In the genomic region with DNA sequence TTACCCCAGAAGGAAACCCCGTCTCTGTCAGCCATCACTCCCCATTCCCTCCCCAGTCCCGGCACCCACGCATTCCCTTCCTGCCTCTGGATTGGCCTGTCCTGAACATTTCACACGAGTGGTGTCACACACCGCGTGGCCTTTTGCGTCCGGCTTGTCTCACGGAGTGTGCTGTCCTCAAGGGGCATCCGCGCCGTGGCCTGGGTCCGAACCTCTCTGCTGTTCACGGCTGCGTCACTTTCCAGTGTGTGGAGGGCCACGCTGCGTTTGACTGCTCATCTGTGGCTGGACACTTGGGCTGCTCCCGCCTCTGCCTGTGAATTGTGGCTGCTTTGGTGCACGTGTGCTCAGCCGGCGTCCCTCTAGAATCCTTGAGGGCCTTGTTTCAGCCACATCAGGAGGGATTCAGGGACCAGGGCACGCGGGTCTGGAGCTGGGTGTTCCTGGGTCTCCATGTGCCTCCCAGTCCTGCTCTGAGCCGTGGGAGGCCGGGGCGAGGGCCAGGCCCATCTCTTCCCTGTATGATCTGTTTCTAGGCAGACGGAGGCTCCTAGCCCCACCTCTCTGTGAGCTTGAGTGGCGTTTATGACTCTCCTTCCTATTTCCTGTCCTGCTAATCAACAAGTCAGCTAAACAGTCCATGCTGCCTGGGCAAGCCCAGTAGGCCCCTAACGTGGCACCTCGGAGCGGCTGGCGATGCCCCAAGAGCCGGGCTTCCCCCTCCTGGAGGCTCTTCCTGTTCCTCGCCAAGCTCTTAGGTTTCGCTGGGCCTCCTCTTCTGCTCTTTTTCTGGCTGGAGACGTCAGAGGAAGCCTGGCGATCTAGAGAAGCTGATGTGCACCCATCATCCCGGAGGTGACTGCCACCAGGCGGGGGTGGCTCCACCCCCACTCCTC, we compare ENCODE assay signal across 8 cellular contexts. TPM values are rescaled to one million over a fixed set of nuclear protein-coding genes. Genes with fewer than 3 reads are reported as not detected.
DNase-seq lines count a peak whose midpoint lies in the region; ATAC-seq and TF ChIP-seq lines count a peak whose summit lies in the region.

No MANE protein-coding gene starts in this region.

- peaks cover 24% of the 10 kb centered on the region for H3K36me3 ChIP-seq in endodermal cell (ENCODE audit: control insufficient read depth, insufficient read depth, low read length)
- H3K36me3 ChIP-seq in muscle layer of duodenum (ENCODE audit: control insufficient read depth in 1 of 2, insufficient read depth in 2 of 2, low read length in 2 of 2): no peaks in the 10 kb centered on the region
- no peaks in the 10 kb centered on the region for H3K36me3 ChIP-seq in thyroid gland

- H3K4me1 ChIP-seq in endodermal cell (ENCODE audit: control insufficient read depth, insufficient read depth, low read length): no peaks in the 10 kb centered on the region
- H3K4me1 ChIP-seq in muscle layer of duodenum (ENCODE audit: control insufficient read depth in 1 of 2, insufficient read depth in 2 of 2, low read length in 2 of 2): peaks cover 17 to 67% of the 10 kb centered on the region in 2 donors
- peaks cover 32 to 70% of the 10 kb centered on the region in 2 donors for H3K4me1 ChIP-seq in thyroid gland

- intact Hi-C loops in thyroid gland (cut with DNase I): no loop called here

- no peaks in the 10 kb centered on the region for H3K9me3 Mint-ChIP-seq in WTC11
- H3K9me3 Mint-ChIP-seq in endodermal cell: no peaks in the 10 kb centered on the region

- no peak overlapping the region for H3K4me3 ChIP-seq in HL-60 (replicated peaks; ENCODE audit: insufficient read depth, low read length)
- H3K4me3 ChIP-seq in endodermal cell (ENCODE audit: low read length): no peak overlapping the region
- peak overlapping the region in 1 of 2 donors; percentile 23 for H3K4me3 ChIP-seq in muscle layer of duodenum (ENCODE audit: low read depth in 1 of 2, low read length in 2 of 2)
- H3K4me3 ChIP-seq in thyroid gland (replicated peaks in 1 of 3): no peak overlapping the region

- peaks cover 44% of the 10 kb centered on the region for H3K4me1 Mint-ChIP-seq in WTC11
- H3K4me1 Mint-ChIP-seq in endodermal cell: peaks cover 10% of the 10 kb centered on the region

- H3K27me3 ChIP-seq in HL-60 (ENCODE audit: insufficient read depth, poor library complexity, severe bottlenecking) (no peaks in the 10 kb centered on the region), endodermal cell (ENCODE audit: control insufficient read depth, insufficient read depth, low read length, poor library complexity, severe bottlenecking) (no peaks in the 10 kb centered on the region), muscle layer of duodenum (ENCODE audit: low read depth, low read length) (no peaks in the 10 kb centered on the region), thyroid gland (no peaks in the 10 kb centered on the region)

- no peaks in the 10 kb centered on the region for H3K27me3 Mint-ChIP-seq in WTC11 (ENCODE audit: low read depth)
- H3K27me3 Mint-ChIP-seq in endodermal cell (ENCODE audit: insufficient read depth): no peaks in the 10 kb centered on the region

- H3K36me3 Mint-ChIP-seq in WTC11 (peaks cover 14% of the 10 kb centered on the region), endodermal cell (ENCODE audit: low read depth) (peaks cover 26% of the 10 kb centered on the region)

- H3K4me3 Mint-ChIP-seq in WTC11: no peak overlapping the region
- no peak overlapping the region for H3K4me3 Mint-ChIP-seq in endodermal cell

- no peak for TF ChIP-seq POLR2A in thyroid gland (IDR thresholded peaks at IDR 0.05)

- H3K9me3 ChIP-seq in endodermal cell (ENCODE audit: control insufficient read depth, low read length): no peaks in the 10 kb centered on the region
- no peaks in the 10 kb centered on the region for H3K9me3 ChIP-seq in muscle layer of duodenum (ENCODE audit: control insufficient read depth in 1 of 2, low read length in 2 of 2)
- no peaks in the 10 kb centered on the region for H3K9me3 ChIP-seq in thyroid gland

- H3K9ac ChIP-seq in endodermal cell (ENCODE audit: extremely low read depth, low read length, poor library complexity, severe bottlenecking): no peak overlapping the region

- TF ChIP-seq CTCF in HL-60 (IDR thresholded peaks at IDR 0.05; ENCODE audit: insufficient read depth, low read length): no peak
- TF ChIP-seq CTCF in WTC11 (IDR thresholded peaks at IDR 0.05): no peak
- TF ChIP-seq CTCF in endodermal cell (conservative IDR thresholded peaks at IDR 0.05): no peak
- no peak for TF ChIP-seq CTCF in thyroid gland (IDR thresholded peaks at IDR 0.05)

- 94 to 95% methylated on average over 35 to 39 of the region's 39 CpGs for WGBS in endodermal cell (ENCODE audit: insufficient coverage in 1 of 2, insufficient read length in 1 of 2), 2 experiments
- WGBS in thyroid gland, 2 donors: 75 to 81% methylated on average over 19 to 29 of the region's 39 CpGs

- CTCF ChIA-PET in WTC11 (lab: Charles Lee): interaction anchor here (0.8 to 2.6 kb wide), 7 partner anchors 9 to 149 kb away, joined by 3 to 13 read pairs (median 4); a partner anchor contains a TSS

- ATAC-seq in WTC11 (no peak), HG03280 (IDR thresholded peaks at IDR 0.05; ENCODE audit: unreplicated experiment) (no peak)

- peak overlapping the region; percentile 73 for H3K27ac Mint-ChIP-seq in WTC11
- H3K27ac Mint-ChIP-seq in endodermal cell: peak overlapping the region; percentile 85

- POLR2A ChIA-PET in WTC11 (lab: Charles Lee): no interaction called here

- H3K27ac ChIP-seq in HL-60 (replicated peaks): peak overlapping the region; percentile 48
- H3K27ac ChIP-seq in endodermal cell (ENCODE audit: low read depth, low read length): no peak overlapping the region
- H3K27ac ChIP-seq in muscle layer of duodenum (ENCODE audit: low read length): peak overlapping the region; percentile 77
- peak overlapping the region; percentile 81 to 84 (median 81) for H3K27ac ChIP-seq in thyroid gland

- DNase-seq in AG20443 (ENCODE audit: low spot score) (peak; percentile 57), HL-60 (ENCODE audit: low read depth in 1 of 2, low spot score in 1 of 2) (peak; percentile 75 to 83), WTC11 (ENCODE audit: low spot score) (no peak), endodermal cell (no peak), thyroid gland (peak; percentile 34 to 40), NCI-H526 (lab: John Stamatoyannopoulos, UW) (no peak)

TF ChIP-seq in WTC11, 78 proteins besides CTCF, POLR2A, EP300 and RAD21 (continues in another document):
- TF ChIP-seq, protein P1, sequence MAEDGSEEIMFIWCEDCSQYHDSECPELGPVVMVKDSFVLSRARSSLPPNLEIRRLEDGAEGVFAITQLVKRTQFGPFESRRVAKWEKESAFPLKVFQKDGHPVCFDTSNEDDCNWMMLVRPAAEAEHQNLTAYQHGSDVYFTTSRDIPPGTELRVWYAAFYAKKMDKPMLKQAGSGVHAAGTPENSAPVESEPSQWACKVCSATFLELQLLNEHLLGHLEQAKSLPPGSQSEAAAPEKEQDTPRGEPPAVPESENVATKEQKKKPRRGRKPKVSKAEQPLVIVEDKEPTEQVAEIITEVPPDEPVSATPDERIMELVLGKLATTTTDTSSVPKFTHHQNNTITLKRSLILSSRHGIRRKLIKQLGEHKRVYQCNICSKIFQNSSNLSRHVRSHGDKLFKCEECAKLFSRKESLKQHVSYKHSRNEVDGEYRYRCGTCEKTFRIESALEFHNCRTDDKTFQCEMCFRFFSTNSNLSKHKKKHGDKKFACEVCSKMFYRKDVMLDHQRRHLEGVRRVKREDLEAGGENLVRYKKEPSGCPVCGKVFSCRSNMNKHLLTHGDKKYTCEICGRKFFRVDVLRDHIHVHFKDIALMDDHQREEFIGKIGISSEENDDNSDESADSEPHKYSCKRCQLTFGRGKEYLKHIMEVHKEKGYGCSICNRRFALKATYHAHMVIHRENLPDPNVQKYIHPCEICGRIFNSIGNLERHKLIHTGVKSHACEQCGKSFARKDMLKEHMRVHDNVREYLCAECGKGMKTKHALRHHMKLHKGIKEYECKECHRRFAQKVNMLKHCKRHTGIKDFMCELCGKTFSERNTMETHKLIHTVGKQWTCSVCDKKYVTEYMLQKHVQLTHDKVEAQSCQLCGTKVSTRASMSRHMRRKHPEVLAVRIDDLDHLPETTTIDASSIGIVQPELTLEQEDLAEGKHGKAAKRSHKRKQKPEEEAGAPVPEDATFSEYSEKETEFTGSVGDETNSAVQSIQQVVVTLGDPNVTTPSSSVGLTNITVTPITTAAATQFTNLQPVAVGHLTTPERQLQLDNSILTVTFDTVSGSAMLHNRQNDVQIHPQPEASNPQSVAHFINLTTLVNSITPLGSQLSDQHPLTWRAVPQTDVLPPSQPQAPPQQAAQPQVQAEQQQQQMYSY (CRISPR knock-in tag; IDR thresholded peaks at IDR 0.05): no peak
- TF ChIP-seq, protein P2, sequence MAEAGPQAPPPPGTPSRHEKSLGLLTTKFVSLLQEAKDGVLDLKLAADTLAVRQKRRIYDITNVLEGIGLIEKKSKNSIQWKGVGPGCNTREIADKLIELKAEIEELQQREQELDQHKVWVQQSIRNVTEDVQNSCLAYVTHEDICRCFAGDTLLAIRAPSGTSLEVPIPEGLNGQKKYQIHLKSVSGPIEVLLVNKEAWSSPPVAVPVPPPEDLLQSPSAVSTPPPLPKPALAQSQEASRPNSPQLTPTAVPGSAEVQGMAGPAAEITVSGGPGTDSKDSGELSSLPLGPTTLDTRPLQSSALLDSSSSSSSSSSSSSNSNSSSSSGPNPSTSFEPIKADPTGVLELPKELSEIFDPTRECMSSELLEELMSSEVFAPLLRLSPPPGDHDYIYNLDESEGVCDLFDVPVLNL (CRISPR knock-in tag; IDR thresholded peaks at IDR 0.05; ENCODE audit: borderline replicate concordance, low read depth): no peak

RNA-seq across cellular contexts. Expression of a gene that starts 8.1 kb away (rescaled TPM):
- total RNA-seq in WTC11 (2021) (106 to 112 TPM (median 106 TPM) in 3 replicates), endodermal cell (10 to 100 TPM; 78.8 to 81.4 TPM), thyroid gland (10 to 100 TPM; 60.2 to 83.4 (median 71.1) TPM)
- polyA plus RNA-seq in endodermal cell (2013, experiment 1 of 2): 44.7 TPM
- polyA plus RNA-seq in endodermal cell (2013, experiment 2 of 2): 46.8 TPM

RNA-seq across cellular contexts. Expression of a gene that starts 24.2 kb away (rescaled TPM):
- total RNA-seq in WTC11 (2021) (21.9 to 23.6 TPM (median 23.4 TPM) in 3 replicates), endodermal cell (10 to 100 TPM; 21.5 to 28.5 TPM), thyroid gland (1 to 10 TPM in 3 of 4 donors, under 1 TPM in 1; 0.73 to 3.2 (median 1.5) TPM)
- 26.4 TPM for polyA plus RNA-seq in endodermal cell (2013, experiment 1 of 2)
- polyA plus RNA-seq in endodermal cell (2013, experiment 2 of 2): 19.3 TPM

RNA-seq across cellular contexts. Expression of a gene that starts 27.9 kb away (rescaled TPM):
- total RNA-seq in WTC11 (2021) (262 to 277 TPM (median 270 TPM) in 3 replicates), endodermal cell (100 to 1,000 TPM; 144 to 159 TPM), thyroid gland (100 to 1,000 TPM in 1 of 4 donors, 10 to 100 TPM in 3; 39.2 to 182 (median 83.0) TPM)
- polyA plus RNA-seq in endodermal cell (2013, experiment 1 of 2): 108 TPM
- 96.0 TPM for polyA plus RNA-seq in endodermal cell (2013, experiment 2 of 2)

RNA-seq across cellular contexts. Expression of a gene that starts 34.7 kb away (rescaled TPM):
- total RNA-seq in WTC11 (2021) (189 to 190 TPM (median 189 TPM) in 3 replicates), endodermal cell (100 to 1,000 TPM; 183 to 185 TPM), thyroid gland (10 to 100 TPM; 16.2 to 89.2 (median 17.9) TPM)
- polyA plus RNA-seq in endodermal cell (2013, experiment 1 of 2): 126 TPM
- polyA plus RNA-seq in endodermal cell (2013, experiment 2 of 2): 115 TPM

RNA-seq across cellular contexts. Expression of a gene that starts 39.6 kb away (rescaled TPM):
- 40.7 to 57.3 TPM (median 48.0 TPM) in 3 replicates for total RNA-seq in WTC11 (2021)
- 10 to 100 TPM; 43.3 to 50.4 TPM for total RNA-seq in endodermal cell
- polyA plus RNA-seq in endodermal cell (2013, experiment 1 of 2): 17.7 TPM
- polyA plus RNA-seq in endodermal cell (2013, experiment 2 of 2): 17.6 TPM
- total RNA-seq in thyroid gland: 10 to 100 TPM; 22.8 to 69.0 (median 25.5) TPM

Comparison
In these comparisons a context has a peak if more than half of its experiments do, and no peak if none do; other contexts are left out.
1. DNase-seq: peak in AG20443 (single experiment), HL-60 (2 of 2) and thyroid gland (2 of 2); none in WTC11 (single experiment), endodermal cell (single experiment) and NCI-H526 (0 of 2).